8 cellular contexts compared by ENCODE assay signal in genomic region chr2:158034198-158034831, GRCh38.
DNase-seq lines count a peak whose midpoint lies in the region; ATAC-seq, FAIRE-seq and TF ChIP-seq lines count a peak whose summit lies in the region.

No MANE protein-coding gene starts in this region.

- no peaks in the 10 kb centered on the region for H3K79me2 ChIP-seq in endothelial cell of umbilical vein (ENCODE audit: control insufficient read depth, insufficient read depth, low read length)

- H3K27ac ChIP-seq in CD4-positive, alpha-beta memory T cell (ENCODE audit: low read depth, low read length): no peak overlapping the region
- H3K27ac ChIP-seq in endothelial cell of umbilical vein (ENCODE audit: insufficient read depth, low read depth, low read length) (no peak overlapping the region), coronary artery (no peak overlapping the region)

- no peak overlapping the region for H2AFZ ChIP-seq in endothelial cell of umbilical vein (ENCODE audit: low read depth, low read length)

- peaks cover 11 to 21% of the 10 kb centered on the region in 2 donors for H3K27me3 Mint-ChIP-seq in CD4-positive, alpha-beta memory T cell
- peaks cover 17% of the 10 kb centered on the region for H3K27me3 Mint-ChIP-seq in activated T-helper 1 cell treated with anti-CD3 and anti-CD28 coated beads, Interleukin-12 subunit alpha, Interleukin-12 subunit beta, Interleukin-2, Interleukin-4 antibody, amounts not matched to agents 30 ng/mL and 10 ng/mL and 1 ng/mL, durations not matched to agents 14 hours and 24 hours and 36 hours (ENCODE audit: insufficient read depth)

- intact Hi-C loops in CD4-positive, alpha-beta memory T cell (cut with micrococcal nuclease): no loop called here
- intact Hi-C loops in endothelial cell of umbilical vein (cut with micrococcal nuclease): loop anchor here (1.0 to 5.0 kb wide), 4 partner anchors 358 to 720 kb away; partner anchors contain the start of genes CCDC148 and PKP4
- intact Hi-C loops in activated T-helper 1 cell treated with anti-CD3 and anti-CD28 coated beads, Interleukin-12 subunit alpha, Interleukin-12 subunit beta, Interleukin-2, Interleukin-4 antibody, amounts not matched to agents 30 ng/mL and 10 ng/mL and 1 ng/mL, durations not matched to agents 14 hours and 24 hours and 36 hours (cut with micrococcal nuclease): no loop called here

- DNase-seq in CD4-positive, alpha-beta memory T cell: peak in 3 of 5 donors; percentile 5 to 10 (median 9)
- DNase-seq in Kasumi-1 (lab: John Stamatoyannopoulos, UW) (peak; percentile 95 to 97), OCI-M1 (lab: John Stamatoyannopoulos, UW) (peak; percentile 82), endothelial cell of umbilical vein (ENCODE audit: low read depth, low spot score) (peak; percentile 51), myocyte (ENCODE audit: low read depth) (peak; percentile 85), coronary artery (ENCODE audit: low spot score) (no peak)
- DNase-seq in activated T-helper 1 cell treated with anti-CD3 and anti-CD28 coated beads, Interleukin-12 subunit alpha, Interleukin-12 subunit beta, Interleukin-2, Interleukin-4 antibody, amounts not matched to agents 30 ng/mL and 10 ng/mL and 1 ng/mL, durations not matched to agents 14 hours and 24 hours and 36 hours (ENCODE audit: low spot score): no peak

- dilution Hi-C loops in endothelial cell of umbilical vein (cut with MboI; ENCODE audit: extremely low pct_ligation_motif_present, low sequenced_read_pairs): no loop called here

- H3K9me3 ChIP-seq in CD4-positive, alpha-beta memory T cell (ENCODE audit: control insufficient read depth in 1 of 2, low read length in 2 of 2): no peaks in the 10 kb centered on the region
- H3K9me3 ChIP-seq in endothelial cell of umbilical vein (replicated peaks; ENCODE audit: control insufficient read depth, insufficient read depth, low read length): no peaks in the 10 kb centered on the region

- H3K4me3 ChIP-seq in CD4-positive, alpha-beta memory T cell (ENCODE audit: low read length in 2 of 2): no peak overlapping the region
- H3K4me3 ChIP-seq in endothelial cell of umbilical vein (replicated peaks in 1 of 3; ENCODE audit: insufficient read depth in 1 of 3, low read depth in 1 of 3, low read length in 3 of 3): no peak overlapping the region
- H3K4me3 ChIP-seq in coronary artery: no peak overlapping the region

- H3K4me3 Mint-ChIP-seq in CD4-positive, alpha-beta memory T cell: no peak overlapping the region
- H3K4me3 Mint-ChIP-seq in activated T-helper 1 cell treated with anti-CD3 and anti-CD28 coated beads, Interleukin-12 subunit alpha, Interleukin-12 subunit beta, Interleukin-2, Interleukin-4 antibody, amounts not matched to agents 30 ng/mL and 10 ng/mL and 1 ng/mL, durations not matched to agents 14 hours and 24 hours and 36 hours: no peak overlapping the region

- peaks cover 0 to 2% (median 0%) of the 10 kb centered on the region in 8 donors for H3K9me3 Mint-ChIP-seq in CD4-positive, alpha-beta memory T cell
- no peaks in the 10 kb centered on the region for H3K9me3 Mint-ChIP-seq in activated T-helper 1 cell treated with anti-CD3 and anti-CD28 coated beads, Interleukin-12 subunit alpha, Interleukin-12 subunit beta, Interleukin-2, Interleukin-4 antibody, amounts not matched to agents 30 ng/mL and 10 ng/mL and 1 ng/mL, durations not matched to agents 14 hours and 24 hours and 36 hours

- POLR2A ChIA-PET in CD4-positive, alpha-beta memory T cell (lab: Charles Lee; ENCODE audit: partially characterized antibody): no interaction called here
- POLR2A ChIA-PET in endothelial cell of umbilical vein (lab: Charles Lee): no interaction called here

- CTCF ChIA-PET in CD4-positive, alpha-beta memory T cell (lab: Charles Lee; ENCODE audit: partially characterized antibody): interaction anchor here (0.7 to 5.8 kb wide), 10 partner anchors 9 to 771 kb away, joined by 3 to 50 read pairs (median 3); no protein-coding TSS in a partner anchor
- CTCF ChIA-PET in endothelial cell of umbilical vein (lab: Charles Lee): interaction anchor here (1.0 to 7.9 kb wide), 14 partner anchors 11 to 718 kb away, joined by 3 to 105 read pairs (median 6); partner anchors contain the start of genes CCDC148 and PKP4

- no peaks in the 10 kb centered on the region for H3K36me3 Mint-ChIP-seq in CD4-positive, alpha-beta memory T cell
- H3K36me3 Mint-ChIP-seq in activated T-helper 1 cell treated with anti-CD3 and anti-CD28 coated beads, Interleukin-12 subunit alpha, Interleukin-12 subunit beta, Interleukin-2, Interleukin-4 antibody, amounts not matched to agents 30 ng/mL and 10 ng/mL and 1 ng/mL, durations not matched to agents 14 hours and 24 hours and 36 hours (ENCODE audit: low read depth): no peaks in the 10 kb centered on the region

- H4K20me1 ChIP-seq in endothelial cell of umbilical vein (replicated peaks; ENCODE audit: control insufficient read depth, extremely low read depth, insufficient read depth, low read length): no peaks in the 10 kb centered on the region

- H3K27ac Mint-ChIP-seq in CD4-positive, alpha-beta memory T cell: no peak overlapping the region
- no peak overlapping the region for H3K27ac Mint-ChIP-seq in activated T-helper 1 cell treated with anti-CD3 and anti-CD28 coated beads, Interleukin-12 subunit alpha, Interleukin-12 subunit beta, Interleukin-2, Interleukin-4 antibody, amounts not matched to agents 30 ng/mL and 10 ng/mL and 1 ng/mL, durations not matched to agents 14 hours and 24 hours and 36 hours

- TF ChIP-seq POLR2A in endothelial cell of umbilical vein (IDR thresholded peaks at IDR 0.05; ENCODE audit: low read depth, low read length): no peak

- no peaks in the 10 kb centered on the region for H3K36me3 ChIP-seq in CD4-positive, alpha-beta memory T cell (ENCODE audit: insufficient read depth, low read length)
- H3K36me3 ChIP-seq in endothelial cell of umbilical vein (ENCODE audit: control insufficient read depth in 2 of 2, extremely low read depth in 1 of 2, insufficient read depth in 2 of 2, low read length in 2 of 2): no peaks in the 10 kb centered on the region

- TF ChIP-seq CTCF in endothelial cell of umbilical vein (IDR thresholded peaks at IDR 0.05; ENCODE audit: extremely low read depth in 1 of 2, insufficient read depth in 1 of 2, low read depth in 1 of 2, low read length in 2 of 2) (peak; percentile 34 to 45), coronary artery (IDR thresholded peaks at IDR 0.05) (no peak)

- FAIRE-seq in endothelial cell of umbilical vein (lab: Jason Lieb, UNC): peak; percentile 83

- H3K9ac ChIP-seq in endothelial cell of umbilical vein (replicated peaks; ENCODE audit: extremely low read depth, insufficient read depth, low read length): no peak overlapping the region

- H3K9me1 ChIP-seq in endothelial cell of umbilical vein (replicated peaks; ENCODE audit: control insufficient read depth, extremely low read depth, insufficient read depth, low read length): no peaks in the 10 kb centered on the region

- BruUV-seq in endothelial cell of umbilical vein (replicated peaks; lab: Mats Ljungman, UMichigan): no TSS peak

- peak; percentile 79 for ATAC-seq in GM18907 (IDR thresholded peaks at IDR 0.05; ENCODE audit: unreplicated experiment)

- H3K27me3 ChIP-seq in CD4-positive, alpha-beta memory T cell (ENCODE audit: insufficient read depth, low read length): peaks cover 3% of the 10 kb centered on the region
- peaks cover 13 to 23% of the 10 kb centered on the region in 2 experiments for H3K27me3 ChIP-seq in endothelial cell of umbilical vein (ENCODE audit: control insufficient read depth in 2 of 2, insufficient read depth in 2 of 2, low read length in 2 of 2)

- no peaks in the 10 kb centered on the region for H3K4me1 Mint-ChIP-seq in CD4-positive, alpha-beta memory T cell
- no peaks in the 10 kb centered on the region for H3K4me1 Mint-ChIP-seq in activated T-helper 1 cell treated with anti-CD3 and anti-CD28 coated beads, Interleukin-12 subunit alpha, Interleukin-12 subunit beta, Interleukin-2, Interleukin-4 antibody, amounts not matched to agents 30 ng/mL and 10 ng/mL and 1 ng/mL, durations not matched to agents 14 hours and 24 hours and 36 hours (ENCODE audit: low read depth)

- H3K4me1 ChIP-seq in CD4-positive, alpha-beta memory T cell (ENCODE audit: insufficient read depth, low read length): no peaks in the 10 kb centered on the region
- H3K4me1 ChIP-seq in endothelial cell of umbilical vein (ENCODE audit: control insufficient read depth, extremely low read depth, insufficient read depth, low read length): no peaks in the 10 kb centered on the region

- no peak overlapping the region for H3K4me2 ChIP-seq in endothelial cell of umbilical vein (ENCODE audit: insufficient read depth, low read length)

TF ChIP-seq in endothelial cell of umbilical vein, 7 proteins besides CTCF, POLR2A, EP300 and RAD21:
- TF ChIP-seq MYC (IDR thresholded peaks at IDR 0.05; ENCODE audit: low read depth, low read length): no peak
- TF ChIP-seq EZH2 (IDR thresholded peaks at IDR 0.05; ENCODE audit: borderline replicate concordance, low read depth, low read length, severe bottlenecking): no peak
- no peak for TF ChIP-seq FOS (IDR thresholded peaks at IDR 0.05; ENCODE audit: borderline replicate concordance, insufficient read depth, low read length)
- TF ChIP-seq GATA2 (IDR thresholded peaks at IDR 0.05; ENCODE audit: insufficient read depth, insufficient read length, low read depth, low read length): no peak
- TF ChIP-seq, protein P1, sequence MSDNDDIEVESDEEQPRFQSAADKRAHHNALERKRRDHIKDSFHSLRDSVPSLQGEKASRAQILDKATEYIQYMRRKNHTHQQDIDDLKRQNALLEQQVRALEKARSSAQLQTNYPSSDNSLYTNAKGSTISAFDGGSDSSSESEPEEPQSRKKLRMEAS (IDR thresholded peaks at IDR 0.05; ENCODE audit: insufficient read depth, insufficient read length): no peak
- TF ChIP-seq JUN (IDR thresholded peaks at IDR 0.05; ENCODE audit: borderline replicate concordance, insufficient read depth, insufficient read length, low read depth): no peak
- TF ChIP-seq POLR2AphosphoS5 (IDR thresholded peaks at IDR 0.05; ENCODE audit: insufficient read depth, low read depth, low read length): no peak

Comparison
In these comparisons a context has a peak if more than half of its experiments do, and no peak if none do; other contexts are left out.
1. DNase-seq: peak in CD4-positive, alpha-beta memory T cell (3 of 5), Kasumi-1 (2 of 2), OCI-M1 (single experiment), endothelial cell of umbilical vein (single experiment) and myocyte (single experiment); none in activated T-helper 1 cell treated with anti-CD3 and anti-CD28 coated beads, Interleukin-12 subunit alpha, Interleukin-12 subunit beta, Interleukin-2, Interleukin-4 antibody, amounts not matched to agents 30 ng/mL and 10 ng/mL and 1 ng/mL, durations not matched to agents 14 hours and 24 hours and 36 hours (single experiment) and coronary artery (single experiment).